Comparison of ENCODE assay signal across 9 cellular contexts in genomic region chr2:43698140-43698539, GRCh38. TPM values are rescaled to one million over a fixed set of nuclear protein-coding genes. Genes with fewer than 3 reads are reported as not detected.
"Had no signal": no experiment of that assay in that cellular context is flagged by ENCODE, and none has a peak within 500 bp of the region (broad histone marks: within the 10 kb centered on the region; RNA-seq: fewer than 3 reads in every experiment).

No MANE protein-coding gene starts in this region.

RNA-seq across cellular contexts. Expression of gene C1GALT1C1L, which starts 21.9 kb away (rescaled TPM):
- total RNA-seq: activated CD4-positive, alpha-beta memory T cell treated with anti-CD3 and anti-CD28 coated beads for 36 hours; activated CD4-positive, alpha-beta T cell treated with anti-CD3 and anti-CD28 coated beads for 36 hours; activated CD4-positive, alpha-beta T cell treated with anti-CD3 and anti-CD28 coated beads, Interleukin-2, amount 10 ng/mL, durations not matched to agents 24 days and 14 days; activated CD8-positive, alpha-beta T cell treated with anti-CD3 and anti-CD28 coated beads, Interleukin-2, amount 10 ng/mL, durations not matched to agents 7 days and 5 days; activated naive CD4-positive, alpha-beta T cell treated with anti-CD3 and anti-CD28 coated beads for 36 hours; activated T-helper 1 cell treated with anti-CD3 and anti-CD28 coated beads, Interleukin-12 subunit alpha, Interleukin-12 subunit beta, Interleukin-2, Interleukin-4 antibody, amounts not matched to agents 30 ng/mL and 10 ng/mL and 1 ng/mL, durations not matched to agents 14 hours and 24 hours and 36 hours; ascending aorta; cardiac muscle cell; T-cell had no signal
